ENCODE assay signal across 20 cellular contexts in genomic region chr12:123404581-123404980, GRCh38.
"Had no signal": no experiment of that assay in that cellular context is flagged by ENCODE, and none has a peak within 500 bp of the region (broad histone marks: within the 10 kb centered on the region; RNA-seq: fewer than 3 reads in every experiment).

No MANE protein-coding gene starts in this region.

- H3K27ac Mint-ChIP-seq: activated T-helper 1 cell treated with anti-CD3 and anti-CD28 coated beads, Interleukin-12 subunit alpha, Interleukin-12 subunit beta, Interleukin-2, Interleukin-4 antibody, amounts not matched to agents 30 ng/mL and 10 ng/mL and 1 ng/mL, durations not matched to agents 14 hours and 24 hours and 36 hours; natural killer cell treated with Interleukin-12 subunit alpha and Interleukin-12 subunit beta and Interleukin-15 and Interleukin-18, amount 100 ng/mL, for 72 hours had no signal

- FAIRE-seq: urothelium cell line had no signal

- H3K9me3 Mint-ChIP-seq: activated naive CD4-positive, alpha-beta T cell treated with anti-CD3 and anti-CD28 coated beads, Interleukin-2, amount 50 U/mL, for 72 hours; activated T-helper 1 cell treated with anti-CD3 and anti-CD28 coated beads, Interleukin-12 subunit alpha, Interleukin-12 subunit beta, Interleukin-2, Interleukin-4 antibody, amounts not matched to agents 30 ng/mL and 10 ng/mL and 1 ng/mL, durations not matched to agents 14 hours and 24 hours and 36 hours; effector memory CD8-positive, alpha-beta T cell; natural killer cell treated with Interleukin-12 subunit alpha and Interleukin-12 subunit beta and Interleukin-15 and Interleukin-18, amount 100 ng/mL, for 72 hours; T-helper 1 cell treated with Interleukin-12 subunit alpha and Interleukin-12 subunit beta and Interleukin-4 antibody, amounts not matched to agents 30 μg/mL and 1 μg/mL, for 36 hours had no signal

- H3K4me2 ChIP-seq: hepatocyte had no signal

- H3K4me3 Mint-ChIP-seq: activated T-helper 1 cell treated with anti-CD3 and anti-CD28 coated beads, Interleukin-12 subunit alpha, Interleukin-12 subunit beta, Interleukin-2, Interleukin-4 antibody, amounts not matched to agents 30 ng/mL and 10 ng/mL and 1 ng/mL, durations not matched to agents 14 hours and 24 hours and 36 hours; effector memory CD8-positive, alpha-beta T cell; natural killer cell treated with Interleukin-12 subunit alpha and Interleukin-12 subunit beta and Interleukin-15 and Interleukin-18, amount 100 ng/mL, for 72 hours; T-helper 1 cell treated with Interleukin-12 subunit alpha and Interleukin-12 subunit beta and Interleukin-4 antibody, amounts not matched to agents 30 μg/mL and 1 μg/mL, for 36 hours had no signal

- H3K27me3 ChIP-seq: hepatocyte, spleen, tibial nerve had no signal

- ATAC-seq: activated naive CD4-positive, alpha-beta T cell treated with anti-CD3 and anti-CD28 coated beads, Interleukin-2, amount 50 U/mL, for 72 hours; effector memory CD8-positive, alpha-beta T cell; left colon; stimulated activated naive CD8-positive, alpha-beta T cell treated with anti-CD3 and anti-CD28 coated beads, Interleukin-15, Interleukin-2, amounts not matched to agents 100 U/mL and 50 U/mL, for 24 hours had no signal

- H3K9me3 ChIP-seq: lower lobe of right lung, spleen, tibial nerve had no signal

- H2AFZ ChIP-seq: hepatocyte had no signal

- H3K27ac ChIP-seq: hepatocyte, lower lobe of right lung, tibial nerve had no signal

- DNase-seq: activated CD4-positive, alpha-beta T cell treated with anti-CD3 and anti-CD28 coated beads for 1 hour; activated CD4-positive, alpha-beta T cell treated with anti-CD3 and anti-CD28 coated beads, Interleukin-2, amount 50 U/mL, for 4 hours; activated gamma-delta T cell treated with Interleukin-2 at 50 U/mL for 16 hours; amniotic stem cell; dermis blood vessel endothelial cell; effector memory CD8-positive, alpha-beta T cell; left colon; lower lobe of right lung; nucleus accumbens; posterior cingulate gyrus; spleen; stimulated activated naive CD8-positive, alpha-beta T cell treated with anti-CD3 and anti-CD28 coated beads, Interleukin-15, Interleukin-2, amounts not matched to agents 100 U/mL and 50 U/mL, for 24 hours; substantia nigra had no signal

- H3K36me3 Mint-ChIP-seq: natural killer cell treated with Interleukin-12 subunit alpha and Interleukin-12 subunit beta and Interleukin-15 and Interleukin-18, amount 100 ng/mL, for 72 hours had no signal

- H3K4me3 ChIP-seq: hepatocyte, lower lobe of right lung, spleen, tibial nerve had no signal

- H3K27me3 Mint-ChIP-seq: effector memory CD8-positive, alpha-beta T cell; natural killer cell treated with Interleukin-12 subunit alpha and Interleukin-12 subunit beta and Interleukin-15 and Interleukin-18, amount 100 ng/mL, for 72 hours had no signal
